ENCODE assay signal across 30 cellular contexts in the genomic region with DNA sequence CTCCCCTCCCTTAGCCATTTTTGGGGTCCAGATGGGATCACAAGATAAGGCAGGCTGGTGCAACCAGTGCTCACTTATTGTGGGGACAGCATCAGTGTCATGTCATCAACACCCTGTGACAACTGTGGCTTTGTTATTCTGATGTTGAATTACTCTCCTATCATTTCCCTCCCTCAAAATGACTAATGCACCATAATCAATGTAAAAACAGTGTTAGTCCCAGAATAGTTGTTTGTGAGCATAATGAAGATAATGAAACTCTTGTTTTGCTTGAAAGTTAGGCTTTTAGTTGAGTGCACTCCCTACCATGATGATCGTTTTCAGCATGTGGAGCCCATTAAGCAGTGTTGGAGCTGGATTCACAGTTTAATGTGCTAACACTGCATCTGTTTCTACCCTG.
DNase-seq lines count a peak whose midpoint lies in the region; ATAC-seq, FAIRE-seq and TF ChIP-seq lines count a peak whose summit lies in the region.
"Had no signal": no experiment of that assay in that cellular context is flagged by ENCODE, and none has a peak within 500 bp of the region (broad histone marks: within the 10 kb centered on the region; RNA-seq: fewer than 3 reads in every experiment).

No MANE protein-coding gene starts in this region.

- FAIRE-seq in GM19239 (lab: Jason Lieb, UNC): peak; percentile 18

- H3K36me3 ChIP-seq in Peyer's patch (no peaks in the 10 kb centered on the region), H7 (replicated peaks; ENCODE audit: control insufficient read depth, insufficient read depth, low read length) (no peaks in the 10 kb centered on the region)
- H3K36me3 ChIP-seq: heart right ventricle, MG63, upper lobe of right lung had no signal

- ATAC-seq in left ventricle myocardium superior (peak; percentile 54), GM21529 (IDR thresholded peaks at IDR 0.05; ENCODE audit: unreplicated experiment) (no peak), GM19328 (IDR thresholded peaks at IDR 0.05; ENCODE audit: unreplicated experiment) (no peak)
- ATAC-seq: activated CD8-positive, alpha-beta T cell treated with anti-CD3 and anti-CD28 coated beads for 36 hours; activated naive CD8-positive, alpha-beta T cell treated with anti-CD3 and anti-CD28 coated beads, Interleukin-2, amount 50 U/mL, for 24 hours; upper lobe of right lung had no signal

- H3K9me3 ChIP-seq in Peyer's patch: no peaks in the 10 kb centered on the region
- H3K9me3 ChIP-seq: Caco-2, heart right ventricle, MG63, upper lobe of right lung had no signal

- TF ChIP-seq CTCF in Peyer's patch (IDR thresholded peaks at IDR 0.05): no peak

- no peaks in the 10 kb centered on the region for H3K4me1 ChIP-seq in Peyer's patch
- H3K4me1 ChIP-seq: Caco-2, upper lobe of right lung had no signal

- intact Hi-C loops in left ventricle myocardium superior (cut with micrococcal nuclease): no loop called here

- TF ChIP-seq POLR2A in Peyer's patch (IDR thresholded peaks at IDR 0.05): no peak

- H3K4me3 ChIP-seq in Peyer's patch: no peak overlapping the region
- H3K4me3 ChIP-seq in H7 (ENCODE audit: insufficient read depth, low read depth, low read length): no peak overlapping the region
- H3K4me3 ChIP-seq: heart right ventricle, MG63, SK-N-MC, upper lobe of right lung had no signal

- H3K27ac ChIP-seq in angular gyrus (ENCODE audit: low read depth, low read length) (peak overlapping the region; percentile 91), Peyer's patch (no peak overlapping the region)
- H3K27ac ChIP-seq: epithelial cell of prostate, SK-N-MC, upper lobe of right lung had no signal

- H3K27me3 ChIP-seq in Peyer's patch (no peaks in the 10 kb centered on the region), H7 (ENCODE audit: control insufficient read depth, insufficient read depth, low read length) (no peaks in the 10 kb centered on the region)
- H3K27me3 ChIP-seq: heart right ventricle, MG63, upper lobe of right lung had no signal

- DNase-seq in GM19239 (ENCODE audit: insufficient read length, low spot score): no peak
- DNase-seq in left ventricle myocardium superior: no peak
- peak; percentile 98 for DNase-seq in pons (ENCODE audit: low spot score)
- no peak for DNase-seq in Peyer's patch
- DNase-seq in H7: no peak
- DNase-seq: activated CD4-positive, CD25-positive, alpha-beta regulatory T cell treated with anti-CD3 and anti-CD28 coated beads, Interleukin-2, amount 50 U/mL, for 72 hours; activated CD8-positive, alpha-beta T cell treated with anti-CD3 and anti-CD28 coated beads for 36 hours; activated effector memory CD4-positive, alpha-beta T cell treated with anti-CD3 and anti-CD28 coated beads, Interleukin-2, amount 50 U/mL, for 16 hours; activated naive CD8-positive, alpha-beta T cell treated with anti-CD3 and anti-CD28 coated beads, Interleukin-2, amount 50 U/mL, for 24 hours; Caco-2; DMS79; effector CD4-positive, alpha-beta T cell; GDM1; H9; heart right ventricle; KBM-7; left cardiac atrium; mesendoderm; MG63; naive B cell; NCI-H2029; NCI-H345; stimulated activated CD4-positive, alpha-beta T cell treated with anti-CD3 and anti-CD28 coated beads, Interleukin-12 subunit alpha, Interleukin-12 subunit beta, amount 100 ng/mL, for 4 hours; stimulated activated CD4-positive, alpha-beta T cell treated with anti-CD3 and anti-CD28 coated beads, Interleukin-4, amount 100 ng/mL, for 1 hour; upper lobe of right lung had no signal
